In genomic region chr18:45967007-45967706, GRCh38 we compare ENCODE assay signal across 2 cellular contexts.
TF ChIP-seq lines count a peak whose summit lies in the region.

A gene with protein sequence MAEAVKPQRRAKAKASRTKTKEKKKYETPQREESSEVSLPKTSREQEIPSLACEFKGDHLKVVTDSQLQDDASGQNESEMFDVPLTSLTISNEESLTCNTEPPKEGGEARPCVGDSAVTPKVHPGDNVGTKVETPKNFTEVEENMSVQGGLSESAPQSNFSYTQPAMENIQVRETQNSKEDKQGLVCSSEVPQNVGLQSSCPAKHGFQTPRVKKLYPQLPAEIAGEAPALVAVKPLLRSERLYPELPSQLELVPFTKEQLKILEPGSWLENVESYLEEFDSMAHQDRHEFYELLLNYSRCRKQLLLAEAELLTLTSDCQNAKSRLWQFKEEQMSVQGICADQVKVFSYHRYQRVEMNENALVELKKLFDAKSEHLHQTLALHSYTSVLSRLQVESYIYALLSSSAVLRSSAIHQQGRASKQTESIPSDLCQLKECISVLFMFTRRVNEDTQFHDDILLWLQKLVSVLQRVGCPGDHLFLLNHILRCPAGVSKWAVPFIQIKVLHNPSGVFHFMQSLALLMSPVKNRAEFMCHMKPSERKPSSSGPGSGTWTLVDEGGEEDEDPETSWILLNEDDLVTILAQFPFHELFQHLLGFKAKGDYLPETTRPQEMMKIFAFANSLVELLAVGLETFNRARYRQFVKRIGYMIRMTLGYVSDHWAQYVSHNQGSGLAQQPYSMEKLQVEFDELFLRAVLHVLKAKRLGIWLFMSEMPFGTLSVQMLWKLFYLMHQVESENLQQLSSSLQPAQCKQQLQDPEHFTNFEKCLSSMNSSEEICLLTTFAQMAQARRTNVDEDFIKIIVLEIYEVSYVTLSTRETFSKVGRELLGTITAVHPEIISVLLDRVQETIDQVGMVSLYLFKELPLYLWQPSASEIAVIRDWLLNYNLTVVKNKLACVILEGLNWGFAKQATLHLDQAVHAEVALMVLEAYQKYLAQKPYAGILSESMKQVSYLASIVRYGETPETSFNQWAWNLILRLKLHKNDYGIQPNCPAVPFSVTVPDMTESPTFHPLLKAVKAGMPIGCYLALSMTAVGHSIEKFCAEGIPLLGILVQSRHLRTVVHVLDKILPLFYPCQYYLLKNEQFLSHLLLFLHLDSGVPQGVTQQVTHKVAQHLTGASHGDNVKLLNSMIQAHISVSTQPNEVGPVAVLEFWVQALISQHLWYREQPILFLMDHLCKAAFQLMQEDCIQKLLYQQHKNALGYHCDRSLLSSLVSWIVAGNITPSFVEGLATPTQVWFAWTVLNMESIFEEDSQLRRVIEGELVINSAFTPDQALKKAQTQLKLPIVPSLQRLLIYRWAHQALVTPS (N-terminal part only) (minus strand): TSS chr18:45967329. CDS start chr18:45967239, 90 bp downstream.

TF ChIP-seq in HCT116, 20 proteins besides CTCF, POLR2A, EP300 and RAD21 (continued from another document):
- TF ChIP-seq, protein P1, sequence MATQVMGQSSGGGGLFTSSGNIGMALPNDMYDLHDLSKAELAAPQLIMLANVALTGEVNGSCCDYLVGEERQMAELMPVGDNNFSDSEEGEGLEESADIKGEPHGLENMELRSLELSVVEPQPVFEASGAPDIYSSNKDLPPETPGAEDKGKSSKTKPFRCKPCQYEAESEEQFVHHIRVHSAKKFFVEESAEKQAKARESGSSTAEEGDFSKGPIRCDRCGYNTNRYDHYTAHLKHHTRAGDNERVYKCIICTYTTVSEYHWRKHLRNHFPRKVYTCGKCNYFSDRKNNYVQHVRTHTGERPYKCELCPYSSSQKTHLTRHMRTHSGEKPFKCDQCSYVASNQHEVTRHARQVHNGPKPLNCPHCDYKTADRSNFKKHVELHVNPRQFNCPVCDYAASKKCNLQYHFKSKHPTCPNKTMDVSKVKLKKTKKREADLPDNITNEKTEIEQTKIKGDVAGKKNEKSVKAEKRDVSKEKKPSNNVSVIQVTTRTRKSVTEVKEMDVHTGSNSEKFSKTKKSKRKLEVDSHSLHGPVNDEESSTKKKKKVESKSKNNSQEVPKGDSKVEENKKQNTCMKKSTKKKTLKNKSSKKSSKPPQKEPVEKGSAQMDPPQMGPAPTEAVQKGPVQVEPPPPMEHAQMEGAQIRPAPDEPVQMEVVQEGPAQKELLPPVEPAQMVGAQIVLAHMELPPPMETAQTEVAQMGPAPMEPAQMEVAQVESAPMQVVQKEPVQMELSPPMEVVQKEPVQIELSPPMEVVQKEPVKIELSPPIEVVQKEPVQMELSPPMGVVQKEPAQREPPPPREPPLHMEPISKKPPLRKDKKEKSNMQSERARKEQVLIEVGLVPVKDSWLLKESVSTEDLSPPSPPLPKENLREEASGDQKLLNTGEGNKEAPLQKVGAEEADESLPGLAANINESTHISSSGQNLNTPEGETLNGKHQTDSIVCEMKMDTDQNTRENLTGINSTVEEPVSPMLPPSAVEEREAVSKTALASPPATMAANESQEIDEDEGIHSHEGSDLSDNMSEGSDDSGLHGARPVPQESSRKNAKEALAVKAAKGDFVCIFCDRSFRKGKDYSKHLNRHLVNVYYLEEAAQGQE (IDR thresholded peaks at IDR 0.05; ENCODE audit: low read depth), result no peak
- TF ChIP-seq MAX (IDR thresholded peaks at IDR 0.05) (peak; percentile 42), ELF1 (IDR thresholded peaks at IDR 0.05; ENCODE audit: borderline replicate concordance, low read depth) (no peak), CEBPB (IDR thresholded peaks at IDR 0.05; ENCODE audit: low read depth) (no peak), JUND (IDR thresholded peaks at IDR 0.05) (no peak), EGR1 (IDR thresholded peaks at IDR 0.05; ENCODE audit: low read depth) (no peak), ZNF274 (IDR thresholded peaks at IDR 0.05; ENCODE audit: low read depth, low read length) (no peak), EZH2phosphoT487 (IDR thresholded peaks at IDR 0.05; ENCODE audit: borderline replicate concordance) (no peak), EZH2 (IDR thresholded peaks at IDR 0.05) (no peak), FOSL1 (IDR thresholded peaks at IDR 0.05; ENCODE audit: low read depth) (no peak), YY1 (IDR thresholded peaks at IDR 0.05; ENCODE audit: extremely low read depth, insufficient replicate concordance, low read depth, low read length) (peak; percentile 33), ZFX (IDR thresholded peaks at IDR 0.05) (peak; percentile 53)
- TF ChIP-seq, protein P2, sequence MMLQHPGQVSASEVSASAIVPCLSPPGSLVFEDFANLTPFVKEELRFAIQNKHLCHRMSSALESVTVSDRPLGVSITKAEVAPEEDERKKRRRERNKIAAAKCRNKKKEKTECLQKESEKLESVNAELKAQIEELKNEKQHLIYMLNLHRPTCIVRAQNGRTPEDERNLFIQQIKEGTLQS (IDR thresholded peaks at IDR 0.05), result no peak

TF ChIP-seq in neural cell, 6 proteins besides CTCF, POLR2A, EP300 and RAD21 (continued from another document):
- peak; percentile 71 for TF ChIP-seq TAF1 (IDR thresholded peaks at IDR 0.05; ENCODE audit: low read depth)
